ENCODE assay signal across 20 cellular contexts in genomic region chr3:125337506-125337905, GRCh38.
"Had no signal": no experiment of that assay in that cellular context is flagged by ENCODE, and none has a peak within 500 bp of the region (broad histone marks: within the 10 kb centered on the region; RNA-seq: fewer than 3 reads in every experiment).

No MANE protein-coding gene starts in this region.

- ATAC-seq: left colon, mucosa of descending colon had no signal

- H3K4me3 Mint-ChIP-seq: activated B cell treated with CpG ODN at 0.5 μM for 24 hours; activated CD4-positive, alpha-beta T cell treated with anti-CD3 and anti-CD28 coated beads, Interleukin-2, amount 10 ng/mL, durations not matched to agents 24 days and 14 days; activated T-helper 1 cell treated with anti-CD3 and anti-CD28 coated beads, Interleukin-12 subunit alpha, Interleukin-12 subunit beta, Interleukin-2, Interleukin-4 antibody, amounts not matched to agents 30 ng/mL and 10 ng/mL and 1 ng/mL, durations not matched to agents 14 hours and 24 hours and 36 hours; T-helper 1 cell treated with Interleukin-12 subunit alpha and Interleukin-12 subunit beta and Interleukin-4 antibody, amounts not matched to agents 30 μg/mL and 1 μg/mL, for 36 hours had no signal

- H3K27ac Mint-ChIP-seq: activated B cell treated with CpG ODN at 0.5 μM for 24 hours; activated CD4-positive, alpha-beta T cell treated with anti-CD3 and anti-CD28 coated beads, Interleukin-2, amount 10 ng/mL, durations not matched to agents 24 days and 14 days; activated T-helper 1 cell treated with anti-CD3 and anti-CD28 coated beads, Interleukin-12 subunit alpha, Interleukin-12 subunit beta, Interleukin-2, Interleukin-4 antibody, amounts not matched to agents 30 ng/mL and 10 ng/mL and 1 ng/mL, durations not matched to agents 14 hours and 24 hours and 36 hours; T-helper 1 cell treated with Interleukin-12 subunit alpha and Interleukin-12 subunit beta and Interleukin-4 antibody, amounts not matched to agents 30 μg/mL and 1 μg/mL, for 36 hours had no signal

- H3K27me3 Mint-ChIP-seq: activated B cell treated with CpG ODN at 0.5 μM for 24 hours; activated CD4-positive, alpha-beta T cell treated with anti-CD3 and anti-CD28 coated beads, Interleukin-2, amount 10 ng/mL, durations not matched to agents 24 days and 14 days had no signal

- DNase-seq: activated B cell treated with CpG ODN at 0.5 μM for 24 hours; activated CD4-positive, alpha-beta T cell treated with anti-CD3 and anti-CD28 coated beads, Interleukin-2, amount 10 ng/mL, durations not matched to agents 24 days and 14 days; activated CD8-positive, alpha-beta memory T cell treated with anti-CD3 and anti-CD28 coated beads, Interleukin-2, amount 50 U/mL, for 48 hours; activated naive CD4-positive, alpha-beta T cell; brain microvascular endothelial cell; central memory CD4-positive, alpha-beta T cell; dermis blood vessel endothelial cell; effector CD8-positive, alpha-beta T cell; erythroblast; foreskin fibroblast; left colon; mesendoderm; mucosa of descending colon; occipital lobe; posterior cingulate gyrus; right lobe of liver; stimulated activated CD4-positive, alpha-beta T cell treated with anti-CD3 and anti-CD28 coated beads, Interleukin-1b, Interleukin-23, amount 100 ng/mL, for 48 hours; stomach had no signal
